ENCODE assay signal across 17 cellular contexts in the genomic region with DNA sequence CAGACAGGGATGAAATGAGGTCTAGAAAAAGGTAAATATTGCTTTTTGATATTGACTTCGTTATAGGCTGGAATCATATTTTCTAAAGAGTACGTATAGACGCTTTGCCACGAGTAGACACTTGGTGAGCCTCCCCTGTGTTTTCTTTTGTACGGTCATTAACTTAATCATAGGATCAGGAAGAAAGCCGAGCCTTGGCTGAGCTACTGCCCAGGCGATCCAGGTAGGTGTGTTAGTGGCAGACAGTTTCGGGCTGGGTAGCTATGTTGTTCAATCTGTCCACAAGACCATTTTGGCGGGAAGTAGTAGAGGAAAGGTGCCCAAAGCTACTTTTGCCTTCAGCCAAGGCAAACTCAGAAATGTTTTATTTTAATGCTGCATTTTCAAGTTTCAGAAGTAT. TPM values are rescaled to one million over a fixed set of nuclear protein-coding genes. Genes with fewer than 3 reads are reported as not detected.
DNase-seq lines count a peak whose midpoint lies in the region; ATAC-seq and TF ChIP-seq lines count a peak whose summit lies in the region.
"Had no signal": no experiment of that assay in that cellular context is flagged by ENCODE, and none has a peak within 500 bp of the region (broad histone marks: within the 10 kb centered on the region; RNA-seq: fewer than 3 reads in every experiment).

No MANE protein-coding gene starts in this region.

- TF ChIP-seq CTCF in PC-3 (conservative IDR thresholded peaks at IDR 0.05; ENCODE audit: low read depth, low read length): no peak

- no peak for ATAC-seq in activated naive CD8-positive, alpha-beta T cell treated with anti-CD3 and anti-CD28 coated beads, Interleukin-2, amount 50 U/mL, for 24 hours
- ATAC-seq in PC-3 (no peak), HG03135 (IDR thresholded peaks at IDR 0.05; ENCODE audit: unreplicated experiment) (no peak)
- ATAC-seq: A549 had no signal

- H3K9me3 ChIP-seq in PC-3 (ENCODE audit: low read length) (no peaks in the 10 kb centered on the region), iPS-15b (ENCODE audit: control insufficient read depth, insufficient read depth, low read length) (no peaks in the 10 kb centered on the region)
- H3K9me3 ChIP-seq: A549, BLaER1 had no signal

- no peaks in the 10 kb centered on the region for H3K9me3 Mint-ChIP-seq in activated naive CD8-positive, alpha-beta T cell (ENCODE audit: low read depth)
- H3K9me3 Mint-ChIP-seq in activated naive CD8-positive, alpha-beta T cell treated with anti-CD3 and anti-CD28 coated beads, Interleukin-2, amount 50 U/mL, for 24 hours: no peaks in the 10 kb centered on the region
- H3K9me3 Mint-ChIP-seq: IgD-negative memory B cell had no signal

- H4K20me1 ChIP-seq in PC-3 (ENCODE audit: low read length): no peaks in the 10 kb centered on the region

- H3K27me3 ChIP-seq in PC-3 (ENCODE audit: low read length) (no peaks in the 10 kb centered on the region), iPS-15b (ENCODE audit: control insufficient read depth, insufficient read depth, low read length) (peaks cover 98% of the 10 kb centered on the region)

- DNase-seq in activated naive CD8-positive, alpha-beta T cell treated with anti-CD3 and anti-CD28 coated beads, Interleukin-2, amount 50 U/mL, for 24 hours: no peak
- DNase-seq in PC-3 (no peak), cerebellum (ENCODE audit: low spot score) (no peak)
- DNase-seq in activated CD8-positive, alpha-beta memory T cell treated with anti-CD3 and anti-CD28 coated beads for 24 hours: no peak
- DNase-seq: Calu3; CD4-positive, alpha-beta memory T cell; DMS79 treated with DMSO at 0.1 percent for 48 hours; GF-D8; HCEC 1CT had no signal

- no peaks in the 10 kb centered on the region for H3K36me3 ChIP-seq in PC-3 (ENCODE audit: low read depth, low read length)
- no peaks in the 10 kb centered on the region for H3K36me3 ChIP-seq in iPS-15b (ENCODE audit: control insufficient read depth, insufficient read depth, low read length)
- H3K36me3 ChIP-seq: BLaER1 had no signal

- no peak overlapping the region for H3K27ac ChIP-seq in PC-3 (ENCODE audit: low read length)
- H3K27ac ChIP-seq: 22Rv1, A549, BLaER1 had no signal

- CTCF ChIA-PET in PC-3 (lab: Charles Lee): no interaction called here

- no peaks in the 10 kb centered on the region for H3F3A ChIP-seq in PC-3 (ENCODE audit: low read length, unreplicated experiment)

- peak overlapping the region; percentile 5 for H3K27ac Mint-ChIP-seq in activated naive CD8-positive, alpha-beta T cell
- no peak overlapping the region for H3K27ac Mint-ChIP-seq in activated naive CD8-positive, alpha-beta T cell treated with anti-CD3 and anti-CD28 coated beads, Interleukin-2, amount 50 U/mL, for 24 hours
- H3K27ac Mint-ChIP-seq: CD14-positive monocyte had no signal

- H3K4me2 ChIP-seq in PC-3 (ENCODE audit: low read length): no peak overlapping the region
- H3K4me2 ChIP-seq: A549, BLaER1 had no signal

- POLR2A ChIA-PET in PC-3 (lab: Charles Lee; ENCODE audit: unreplicated experiment): interaction anchor here (0.5 kb wide), 1 partner anchor 144 kb away, joined by 3 read pairs; no protein-coding TSS in a partner anchor

- H3K79me2 ChIP-seq in PC-3 (ENCODE audit: low read length): no peaks in the 10 kb centered on the region

- H3K4me3 Mint-ChIP-seq in activated naive CD8-positive, alpha-beta T cell: no peak overlapping the region
- H3K4me3 Mint-ChIP-seq in activated naive CD8-positive, alpha-beta T cell treated with anti-CD3 and anti-CD28 coated beads, Interleukin-2, amount 50 U/mL, for 24 hours: no peak overlapping the region
- H3K4me3 Mint-ChIP-seq: CD4-positive, alpha-beta memory T cell had no signal

- H3K4me3 ChIP-seq in PC-3 (ENCODE audit: low read length): no peak overlapping the region
- H3K4me3 ChIP-seq in iPS-15b (ENCODE audit: low read depth, low read length): peak overlapping the region; percentile 37
- H3K4me3 ChIP-seq: A549, BLaER1 had no signal

- H3K27me3 Mint-ChIP-seq in activated naive CD8-positive, alpha-beta T cell: peaks cover 9% of the 10 kb centered on the region
- H3K27me3 Mint-ChIP-seq in activated naive CD8-positive, alpha-beta T cell treated with anti-CD3 and anti-CD28 coated beads, Interleukin-2, amount 50 U/mL, for 24 hours: peaks cover 9% of the 10 kb centered on the region

- H3K4me1 Mint-ChIP-seq in activated naive CD8-positive, alpha-beta T cell (ENCODE audit: low read depth): peaks cover 13% of the 10 kb centered on the region
- peaks cover 16% of the 10 kb centered on the region for H3K4me1 Mint-ChIP-seq in activated naive CD8-positive, alpha-beta T cell treated with anti-CD3 and anti-CD28 coated beads, Interleukin-2, amount 50 U/mL, for 24 hours

- TSS peak; percentile 5 for BruUV-seq in PC-3 (replicated peaks; lab: Mats Ljungman, UMichigan)

- no peaks in the 10 kb centered on the region for H3K9me2 ChIP-seq in PC-3 (replicated peaks; ENCODE audit: low read length)

- no peaks in the 10 kb centered on the region for H3K4me1 ChIP-seq in PC-3 (ENCODE audit: insufficient read depth, low read length)
- H3K4me1 ChIP-seq in iPS-15b (ENCODE audit: control insufficient read depth, insufficient read depth, low read length): peaks cover 5% of the 10 kb centered on the region
- H3K4me1 ChIP-seq: A549 had no signal

- no peaks in the 10 kb centered on the region for H3K36me3 Mint-ChIP-seq in activated naive CD8-positive, alpha-beta T cell
- no peaks in the 10 kb centered on the region for H3K36me3 Mint-ChIP-seq in activated naive CD8-positive, alpha-beta T cell treated with anti-CD3 and anti-CD28 coated beads, Interleukin-2, amount 50 U/mL, for 24 hours (ENCODE audit: low read depth)

- H3K9ac ChIP-seq in PC-3 (ENCODE audit: low read length): no peak overlapping the region
- no peak overlapping the region for H3K9ac ChIP-seq in iPS-15b (ENCODE audit: low read depth, low read length)
- H3K9ac ChIP-seq: BLaER1 had no signal

- H2AFZ ChIP-seq in PC-3 (ENCODE audit: low read length): no peak overlapping the region

- intact Hi-C loops in PC-3 (cut with micrococcal nuclease): no loop called here

RNA-seq across cellular contexts. Expression of a gene that starts 8.8 kb away (rescaled TPM):
- 8.9 and 9.4 TPM in 2 replicates for total RNA-seq in PC-3 (2014; rRNA removed)
- total RNA-seq in cerebellum: 47.9 TPM
